ENCODE assay signal across 1 cellular context in the genomic region with DNA sequence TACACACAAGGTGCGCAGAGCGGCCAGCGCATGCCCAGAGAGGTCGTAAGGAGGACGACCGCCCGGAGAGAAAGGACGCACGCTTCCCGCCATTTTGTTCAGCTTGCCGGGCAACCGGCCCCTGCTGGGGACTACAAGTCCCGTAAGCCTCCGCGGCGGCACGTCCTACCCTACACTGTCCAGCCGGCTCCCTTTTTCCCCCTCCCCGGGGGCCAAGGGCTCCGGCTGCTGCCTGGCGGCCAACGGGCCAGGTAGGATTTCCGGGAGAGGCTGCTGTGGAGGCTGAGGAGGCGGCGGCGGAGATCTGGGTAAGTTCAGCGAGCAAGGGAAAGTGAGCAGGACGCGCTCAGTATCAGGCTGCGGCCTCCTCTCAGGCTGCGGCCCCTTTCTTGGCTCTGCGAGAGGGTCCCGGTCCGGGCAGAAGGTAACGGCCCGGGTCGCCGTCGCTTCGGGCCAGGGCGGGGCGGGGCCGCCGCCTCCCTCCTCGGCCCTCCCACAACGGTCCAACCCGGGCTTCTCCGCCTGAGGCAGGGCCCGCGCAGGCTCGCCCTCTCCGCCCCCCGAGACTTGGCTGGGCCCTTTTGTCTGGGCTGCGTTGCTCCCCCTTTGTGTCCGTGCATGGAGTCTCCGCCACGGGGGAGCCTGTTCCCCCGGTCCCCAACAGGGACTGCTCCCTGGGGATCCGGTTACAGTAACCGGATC.
A peak's percentile ranks its signal among the peaks of the same experiment; 100 is the strongest.
TF ChIP-seq lines count a peak whose summit lies in the region.

PHACTR4 (plus strand) TSS at position 223 of the 702 bp plus-strand sequence. CDS start 37,708 bp downstream, outside the sequence.

TF ChIP-seq in HepG2, 621 proteins besides CTCF, POLR2A, EP300 and RAD21 (continued from another document and continues in another):
- TF ChIP-seq, protein P1, sequence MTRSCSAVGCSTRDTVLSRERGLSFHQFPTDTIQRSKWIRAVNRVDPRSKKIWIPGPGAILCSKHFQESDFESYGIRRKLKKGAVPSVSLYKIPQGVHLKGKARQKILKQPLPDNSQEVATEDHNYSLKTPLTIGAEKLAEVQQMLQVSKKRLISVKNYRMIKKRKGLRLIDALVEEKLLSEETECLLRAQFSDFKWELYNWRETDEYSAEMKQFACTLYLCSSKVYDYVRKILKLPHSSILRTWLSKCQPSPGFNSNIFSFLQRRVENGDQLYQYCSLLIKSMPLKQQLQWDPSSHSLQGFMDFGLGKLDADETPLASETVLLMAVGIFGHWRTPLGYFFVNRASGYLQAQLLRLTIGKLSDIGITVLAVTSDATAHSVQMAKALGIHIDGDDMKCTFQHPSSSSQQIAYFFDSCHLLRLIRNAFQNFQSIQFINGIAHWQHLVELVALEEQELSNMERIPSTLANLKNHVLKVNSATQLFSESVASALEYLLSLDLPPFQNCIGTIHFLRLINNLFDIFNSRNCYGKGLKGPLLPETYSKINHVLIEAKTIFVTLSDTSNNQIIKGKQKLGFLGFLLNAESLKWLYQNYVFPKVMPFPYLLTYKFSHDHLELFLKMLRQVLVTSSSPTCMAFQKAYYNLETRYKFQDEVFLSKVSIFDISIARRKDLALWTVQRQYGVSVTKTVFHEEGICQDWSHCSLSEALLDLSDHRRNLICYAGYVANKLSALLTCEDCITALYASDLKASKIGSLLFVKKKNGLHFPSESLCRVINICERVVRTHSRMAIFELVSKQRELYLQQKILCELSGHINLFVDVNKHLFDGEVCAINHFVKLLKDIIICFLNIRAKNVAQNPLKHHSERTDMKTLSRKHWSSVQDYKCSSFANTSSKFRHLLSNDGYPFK (CRISPR knock-in tag; IDR thresholded peaks at IDR 0.05; ENCODE audit: borderline replicate concordance): peak; percentile 80
- TF ChIP-seq RORA (CRISPR knock-in tag; IDR thresholded peaks at IDR 0.05) (no peak), PBX2 (CRISPR knock-in tag; IDR thresholded peaks at IDR 0.05) (no peak), ZNF644 (CRISPR knock-in tag; IDR thresholded peaks at IDR 0.05; ENCODE audit: low read depth) (no peak), ZFP36L2 (CRISPR knock-in tag; IDR thresholded peaks at IDR 0.05) (no peak), MED1 (CRISPR knock-in tag; IDR thresholded peaks at IDR 0.05) (peak; percentile 49; the same call in 1 of the 2 replicates), TBP (CRISPR knock-in tag; IDR thresholded peaks at IDR 0.05) (peak; percentile 70; the same call in 1 of the 2 replicates), ZFP41 (CRISPR knock-in tag; IDR thresholded peaks at IDR 0.05; ENCODE audit: borderline replicate concordance) (no peak), ELF4 (CRISPR knock-in tag; IDR thresholded peaks at IDR 0.05; ENCODE audit: borderline replicate concordance) (peak; percentile 24; the same call in 1 of the 2 replicates), SPEN (CRISPR knock-in tag; IDR thresholded peaks at IDR 0.05; ENCODE audit: low read depth) (peak; percentile 61), ARNT2 (CRISPR knock-in tag; IDR thresholded peaks at IDR 0.05; ENCODE audit: low read depth) (peak; percentile 89), MAFF (IDR thresholded peaks at IDR 0.05; ENCODE audit: low read depth, low read length) (no peak), HMGXB4 (CRISPR knock-in tag; IDR thresholded peaks at IDR 0.05; ENCODE audit: borderline replicate concordance in 1 of 2, low read depth in 1 of 2) (peak; percentile 57 to 68; a peak in 2 of 4 replicates), CENPT (CRISPR knock-in tag; IDR thresholded peaks at IDR 0.05; ENCODE audit: low read depth) (no peak), DMTF1 (CRISPR knock-in tag; IDR thresholded peaks at IDR 0.05) (no peak), ZBTB4 (CRISPR knock-in tag; IDR thresholded peaks at IDR 0.05; ENCODE audit: borderline replicate concordance) (no peak; the same call in 1 of the 2 replicates), ZNF431 (CRISPR knock-in tag; IDR thresholded peaks at IDR 0.05; ENCODE audit: borderline replicate concordance, low read depth) (no peak; the same call in 1 of the 2 replicates), PRPF4 (IDR thresholded peaks at IDR 0.05; ENCODE audit: low read depth, low read length, poor library complexity, severe bottlenecking) (no peak), ZC3H13 (CRISPR knock-in tag; IDR thresholded peaks at IDR 0.05) (peak; percentile 34; the same call in 1 of the 2 replicates), ZNF124 (CRISPR knock-in tag; IDR thresholded peaks at IDR 0.05) (no peak; the same call in 1 of the 2 replicates), EZH2 (conservative IDR thresholded peaks at IDR 0.05; ENCODE audit: low read depth, low read length) (no peak), AKAP8 (CRISPR knock-in tag; IDR thresholded peaks at IDR 0.05) (no peak), HMG20A (CRISPR knock-in tag; IDR thresholded peaks at IDR 0.05; ENCODE audit: borderline replicate concordance) (peak; percentile 26; the same call in 1 of the 2 replicates), HDAC2 (CRISPR knock-in tag; IDR thresholded peaks at IDR 0.05) (no peak; the same call in 1 of the 2 replicates), ZFP90 (CRISPR knock-in tag; IDR thresholded peaks at IDR 0.05; ENCODE audit: borderline replicate concordance) (peak; percentile 44; the same call in 1 of the 2 replicates), SCMH1 (CRISPR knock-in tag; IDR thresholded peaks at IDR 0.05; ENCODE audit: borderline replicate concordance) (no peak), IKZF1 (IDR thresholded peaks at IDR 0.05) (no peak)
- TF ChIP-seq, protein P2, sequence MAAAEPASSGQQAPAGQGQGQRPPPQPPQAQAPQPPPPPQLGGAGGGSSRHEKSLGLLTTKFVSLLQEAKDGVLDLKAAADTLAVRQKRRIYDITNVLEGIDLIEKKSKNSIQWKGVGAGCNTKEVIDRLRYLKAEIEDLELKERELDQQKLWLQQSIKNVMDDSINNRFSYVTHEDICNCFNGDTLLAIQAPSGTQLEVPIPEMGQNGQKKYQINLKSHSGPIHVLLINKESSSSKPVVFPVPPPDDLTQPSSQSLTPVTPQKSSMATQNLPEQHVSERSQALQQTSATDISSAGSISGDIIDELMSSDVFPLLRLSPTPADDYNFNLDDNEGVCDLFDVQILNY (CRISPR knock-in tag; conservative IDR thresholded peaks at IDR 0.05): no peak
- TF ChIP-seq, protein P3, sequence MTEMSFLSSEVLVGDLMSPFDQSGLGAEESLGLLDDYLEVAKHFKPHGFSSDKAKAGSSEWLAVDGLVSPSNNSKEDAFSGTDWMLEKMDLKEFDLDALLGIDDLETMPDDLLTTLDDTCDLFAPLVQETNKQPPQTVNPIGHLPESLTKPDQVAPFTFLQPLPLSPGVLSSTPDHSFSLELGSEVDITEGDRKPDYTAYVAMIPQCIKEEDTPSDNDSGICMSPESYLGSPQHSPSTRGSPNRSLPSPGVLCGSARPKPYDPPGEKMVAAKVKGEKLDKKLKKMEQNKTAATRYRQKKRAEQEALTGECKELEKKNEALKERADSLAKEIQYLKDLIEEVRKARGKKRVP (CRISPR knock-in tag; IDR thresholded peaks at IDR 0.05): no peak; a peak in 1 of 4 replicates
- TF ChIP-seq, protein P4, sequence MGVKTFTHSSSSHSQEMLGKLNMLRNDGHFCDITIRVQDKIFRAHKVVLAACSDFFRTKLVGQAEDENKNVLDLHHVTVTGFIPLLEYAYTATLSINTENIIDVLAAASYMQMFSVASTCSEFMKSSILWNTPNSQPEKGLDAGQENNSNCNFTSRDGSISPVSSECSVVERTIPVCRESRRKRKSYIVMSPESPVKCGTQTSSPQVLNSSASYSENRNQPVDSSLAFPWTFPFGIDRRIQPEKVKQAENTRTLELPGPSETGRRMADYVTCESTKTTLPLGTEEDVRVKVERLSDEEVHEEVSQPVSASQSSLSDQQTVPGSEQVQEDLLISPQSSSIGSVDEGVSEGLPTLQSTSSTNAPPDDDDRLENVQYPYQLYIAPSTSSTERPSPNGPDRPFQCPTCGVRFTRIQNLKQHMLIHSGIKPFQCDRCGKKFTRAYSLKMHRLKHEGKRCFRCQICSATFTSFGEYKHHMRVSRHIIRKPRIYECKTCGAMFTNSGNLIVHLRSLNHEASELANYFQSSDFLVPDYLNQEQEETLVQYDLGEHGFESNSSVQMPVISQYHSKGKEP (CRISPR knock-in tag; IDR thresholded peaks at IDR 0.05): no peak
- TF ChIP-seq, protein P5, sequence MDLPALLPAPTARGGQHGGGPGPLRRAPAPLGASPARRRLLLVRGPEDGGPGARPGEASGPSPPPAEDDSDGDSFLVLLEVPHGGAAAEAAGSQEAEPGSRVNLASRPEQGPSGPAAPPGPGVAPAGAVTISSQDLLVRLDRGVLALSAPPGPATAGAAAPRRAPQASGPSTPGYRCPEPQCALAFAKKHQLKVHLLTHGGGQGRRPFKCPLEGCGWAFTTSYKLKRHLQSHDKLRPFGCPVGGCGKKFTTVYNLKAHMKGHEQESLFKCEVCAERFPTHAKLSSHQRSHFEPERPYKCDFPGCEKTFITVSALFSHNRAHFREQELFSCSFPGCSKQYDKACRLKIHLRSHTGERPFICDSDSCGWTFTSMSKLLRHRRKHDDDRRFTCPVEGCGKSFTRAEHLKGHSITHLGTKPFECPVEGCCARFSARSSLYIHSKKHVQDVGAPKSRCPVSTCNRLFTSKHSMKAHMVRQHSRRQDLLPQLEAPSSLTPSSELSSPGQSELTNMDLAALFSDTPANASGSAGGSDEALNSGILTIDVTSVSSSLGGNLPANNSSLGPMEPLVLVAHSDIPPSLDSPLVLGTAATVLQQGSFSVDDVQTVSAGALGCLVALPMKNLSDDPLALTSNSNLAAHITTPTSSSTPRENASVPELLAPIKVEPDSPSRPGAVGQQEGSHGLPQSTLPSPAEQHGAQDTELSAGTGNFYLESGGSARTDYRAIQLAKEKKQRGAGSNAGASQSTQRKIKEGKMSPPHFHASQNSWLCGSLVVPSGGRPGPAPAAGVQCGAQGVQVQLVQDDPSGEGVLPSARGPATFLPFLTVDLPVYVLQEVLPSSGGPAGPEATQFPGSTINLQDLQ (CRISPR knock-in tag; IDR thresholded peaks at IDR 0.05): 0 out of 2 replicates have a peak, but pooled peaks have one; percentile 20
- TF ChIP-seq, protein P6, sequence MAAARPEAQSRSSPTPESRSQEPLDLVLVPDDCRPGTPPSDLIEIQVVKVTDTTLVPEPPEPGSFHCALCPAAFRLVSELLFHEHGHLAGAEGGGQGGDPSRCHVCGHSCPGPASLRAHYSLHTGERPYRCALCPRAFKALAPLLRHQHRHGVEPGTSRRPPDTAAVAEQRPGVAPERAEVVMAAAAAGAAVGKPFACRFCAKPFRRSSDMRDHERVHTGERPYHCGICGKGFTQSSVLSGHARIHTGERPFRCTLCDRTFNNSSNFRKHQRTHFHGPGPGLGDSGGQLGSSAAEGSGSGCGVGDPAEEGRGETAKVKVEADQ (CRISPR knock-in tag; IDR thresholded peaks at IDR 0.05; ENCODE audit: borderline replicate concordance): no peak
- TF ChIP-seq, protein P7, sequence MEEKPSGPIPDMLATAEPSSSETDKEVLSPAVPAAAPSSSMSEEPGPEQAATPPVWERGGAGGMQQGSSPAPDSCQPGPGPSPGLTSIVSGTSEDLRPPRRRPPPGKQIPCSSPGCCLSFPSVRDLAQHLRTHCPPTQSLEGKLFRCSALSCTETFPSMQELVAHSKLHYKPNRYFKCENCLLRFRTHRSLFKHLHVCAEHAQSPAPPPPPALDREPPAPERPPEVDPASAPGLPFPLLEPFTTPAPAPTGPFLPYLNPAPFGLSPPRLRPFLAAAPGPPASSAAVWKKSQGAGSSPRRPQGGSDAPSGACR (CRISPR knock-in tag; IDR thresholded peaks at IDR 0.05): peak; percentile 85; the same call in 1 of the 2 replicates
